ENCODE assay signal across 15 cellular contexts in genomic region chr14:22835505-22835904, GRCh38. TPM values are rescaled to one million over a fixed set of nuclear protein-coding genes. Genes with fewer than 3 reads are reported as not detected.
A peak's percentile ranks its signal among the peaks of the same experiment; 100 is the strongest.
DNase-seq lines count a peak whose midpoint lies in the region; ATAC-seq and TF ChIP-seq lines count a peak whose summit lies in the region.
"Had no signal": no experiment of that assay in that cellular context is flagged by ENCODE, and none has a peak within 500 bp of the region (broad histone marks: within the 10 kb centered on the region; RNA-seq: fewer than 3 reads in every experiment).

No MANE protein-coding gene starts in this region.

- ATAC-seq in activated B cell treated with CpG ODN at 0.5 μM for 24 hours (ENCODE audit: low read depth), result no peak
- ATAC-seq in GM18873 (IDR thresholded peaks at IDR 0.05; ENCODE audit: low FRiP score, unreplicated experiment), result no peak
- no peak for ATAC-seq in HG02884 (IDR thresholded peaks at IDR 0.05; ENCODE audit: unreplicated experiment)
- ATAC-seq in left colon, result no peak

- no peak overlapping the region for H3K27ac Mint-ChIP-seq in activated B cell treated with CpG ODN at 0.5 μM for 24 hours
- H3K27ac Mint-ChIP-seq in glutamatergic neuron (ENCODE audit: unreplicated experiment), result peak overlapping the region; percentile 98
- H3K27ac Mint-ChIP-seq: activated CD4-positive, alpha-beta memory T cell treated with anti-CD3 and anti-CD28 coated beads, Interleukin-2, amount 10 ng/mL, durations not matched to agents 7 days and 5 days; T-helper 2 cell treated with Interferon-gamma antibody and Interleukin-4, amounts not matched to agents 5 μg/mL and 100 μg/mL, for 36 hours had no signal

- intact Hi-C loops in activated B cell treated with CpG ODN at 0.5 μM for 24 hours (cut with micrococcal nuclease) (no loop called here), left colon (cut with DNase I, micrococcal nuclease) (no loop called here)

- H3K4me1 ChIP-seq in ES-I3 (ENCODE audit: insufficient read depth, low read length), result peaks cover 19% of the 10 kb centered on the region
- peaks cover 25% of the 10 kb centered on the region for H3K4me1 ChIP-seq in skeletal muscle satellite cell (ENCODE audit: control insufficient read depth, insufficient read depth, low read length)

- H3K4me1 Mint-ChIP-seq in activated B cell treated with CpG ODN at 0.5 μM for 24 hours, result peaks cover 23% of the 10 kb centered on the region
- H3K4me1 Mint-ChIP-seq in glutamatergic neuron (ENCODE audit: low read depth, unreplicated experiment), result peaks cover 16% of the 10 kb centered on the region

- H3K4me3 ChIP-seq in skeletal muscle satellite cell (ENCODE audit: low read length), result no peak overlapping the region

- no peak for TF ChIP-seq CTCF in activated B cell treated with CpG ODN at 0.5 μM for 24 hours (IDR thresholded peaks at IDR 0.05)
- TF ChIP-seq CTCF in glutamatergic neuron (IDR thresholded peaks at IDR 0.05; ENCODE audit: partially characterized antibody, unreplicated experiment), result no peak

- H3K9me3 Mint-ChIP-seq in activated B cell treated with CpG ODN at 0.5 μM for 24 hours (no peaks in the 10 kb centered on the region), glutamatergic neuron (ENCODE audit: unreplicated experiment) (peaks cover 15% of the 10 kb centered on the region)
- H3K9me3 Mint-ChIP-seq: activated CD4-positive, alpha-beta memory T cell treated with anti-CD3 and anti-CD28 coated beads, Interleukin-2, amount 10 ng/mL, durations not matched to agents 7 days and 5 days; T-helper 2 cell treated with Interferon-gamma antibody and Interleukin-4, amounts not matched to agents 5 μg/mL and 100 μg/mL, for 36 hours had no signal

- peak overlapping the region; percentile 88 for H3K4me3 Mint-ChIP-seq in activated B cell treated with CpG ODN at 0.5 μM for 24 hours
- H3K4me3 Mint-ChIP-seq in glutamatergic neuron (ENCODE audit: unreplicated experiment), result peak overlapping the region; percentile 97
- H3K4me3 Mint-ChIP-seq: activated CD4-positive, alpha-beta memory T cell treated with anti-CD3 and anti-CD28 coated beads, Interleukin-2, amount 10 ng/mL, durations not matched to agents 7 days and 5 days; T-helper 2 cell treated with Interferon-gamma antibody and Interleukin-4, amounts not matched to agents 5 μg/mL and 100 μg/mL, for 36 hours had no signal

- no peaks in the 10 kb centered on the region for H3K9me3 ChIP-seq in ES-I3 (ENCODE audit: control insufficient read depth, insufficient read depth, low read length)
- H3K9me3 ChIP-seq in skeletal muscle satellite cell (replicated peaks; ENCODE audit: low read length), result no peaks in the 10 kb centered on the region
- H3K9me3 ChIP-seq: BLaER1 had no signal

- CTCF ChIA-PET in activated B cell treated with CpG ODN at 0.5 μM for 24 hours (lab: Charles Lee), result interaction anchor here (2.0 to 4.2 kb wide), 3 partner anchors 13 to 265 kb away, joined by 7 to 17 read pairs (median 10); no protein-coding TSS in a partner anchor

- H3K9ac ChIP-seq in ES-I3 (ENCODE audit: low read depth, low read length) (0 out of 2 replicates have a peak overlapping the region, but pooled peaks have one; percentile 92), skeletal muscle satellite cell (ENCODE audit: low read depth, low read length) (peak overlapping the region; percentile 99)
- H3K9ac ChIP-seq: BLaER1 had no signal

- DNase-seq in activated B cell treated with CpG ODN at 0.5 μM for 24 hours, result no peak
- DNase-seq in glutamatergic neuron, result no peak
- no peak for DNase-seq in stimulated activated naive CD4-positive, alpha-beta T cell treated with Interleukin-2 at 50 U/mL for 16 hours (lab: John Stamatoyannopoulos, UW)
- DNase-seq in left colon, result no peak
- DNase-seq: activated CD4-positive, alpha-beta memory T cell treated with anti-CD3 and anti-CD28 coated beads, Interleukin-2, amount 10 ng/mL, durations not matched to agents 7 days and 5 days; MM.1S; PC-9; stimulated activated CD4-positive, alpha-beta T cell treated with anti-CD3 and anti-CD28 coated beads, Interleukin-15, amount 100 ng/mL, for 24 hours; stimulated activated CD8-positive, alpha-beta memory T cell treated with anti-CD3 and anti-CD28 coated beads, Interleukin-4, amount 100 ng/mL, for 48 hours had no signal

- H3K4me2 ChIP-seq in skeletal muscle satellite cell (ENCODE audit: low read length), result peak overlapping the region; percentile 95

- H3K27me3 ChIP-seq in skeletal muscle satellite cell (ENCODE audit: control insufficient read depth, insufficient read depth, low read length), result no peaks in the 10 kb centered on the region

- H3K36me3 Mint-ChIP-seq in activated B cell treated with CpG ODN at 0.5 μM for 24 hours (ENCODE audit: low read depth), result peaks cover 42% of the 10 kb centered on the region
- no peaks in the 10 kb centered on the region for H3K36me3 Mint-ChIP-seq in glutamatergic neuron (ENCODE audit: unreplicated experiment)

- POLR2A ChIA-PET in activated B cell treated with CpG ODN at 0.5 μM for 24 hours (lab: Charles Lee), result interaction anchor here (0.7 to 4.7 kb wide), 6 partner anchors 12 to 75 kb away, joined by 3 to 33 read pairs (median 8); partner anchors contain the start of gene OXA1L

- H3K27me3 Mint-ChIP-seq in activated B cell treated with CpG ODN at 0.5 μM for 24 hours (peaks cover 2% of the 10 kb centered on the region), glutamatergic neuron (ENCODE audit: unreplicated experiment) (peaks cover 10% of the 10 kb centered on the region)

- H3K36me3 ChIP-seq in ES-I3 (ENCODE audit: insufficient read depth, low read length) (0 out of 2 replicates have a peak, but pooled peaks cover 9% of the 10 kb centered on the region), skeletal muscle satellite cell (ENCODE audit: insufficient read depth, low read length) (peaks cover 36% of the 10 kb centered on the region)

RNA-seq across cellular contexts. Expression of gene MMP14, which starts 0.9 kb away (rescaled TPM):
- total RNA-seq in activated B cell treated with CpG ODN at 0.5 μM for 24 hours, result 3.4 and 4.1 TPM in 2 replicates
- total RNA-seq in glutamatergic neuron (ENCODE audit: unreplicated experiment), result 162 TPM
- 260 and 382 TPM in 2 replicates for total RNA-seq in skeletal muscle satellite cell (2012; rRNA removed)
- 100 to 1,000 TPM in 1 of 2 donors, 10 to 100 TPM in 1; 83.0 to 101 TPM for total RNA-seq in left colon

RNA-seq across cellular contexts. Expression of gene MRPL52, which starts 5.8 kb away (rescaled TPM):
- total RNA-seq in activated B cell treated with CpG ODN at 0.5 μM for 24 hours, result 142 and 150 TPM in 2 replicates
- total RNA-seq in glutamatergic neuron (ENCODE audit: unreplicated experiment), result 67.9 TPM
- 51.3 and 68.4 TPM in 2 replicates for total RNA-seq in skeletal muscle satellite cell (2012; rRNA removed)
- 10 to 100 TPM; 64.5 to 81.0 TPM for total RNA-seq in left colon

RNA-seq across cellular contexts. Expression of gene SLC7A7, which starts 20.3 kb away (rescaled TPM):
- total RNA-seq in activated B cell treated with CpG ODN at 0.5 μM for 24 hours (30.8 and 33.7 TPM in 2 replicates), glutamatergic neuron (ENCODE audit: unreplicated experiment) (1.7 TPM), left colon (10 to 100 TPM in 1 of 2 donors, 1 to 10 TPM in 1; 8.4 to 17.4 TPM)
- total RNA-seq in skeletal muscle satellite cell (2012; rRNA removed), result 1.0 and 2.2 TPM in 2 replicates

RNA-seq across cellular contexts. Expression of gene LRP10, which starts 36.0 kb away (rescaled TPM):
- 83.2 and 83.3 TPM in 2 replicates for total RNA-seq in activated B cell treated with CpG ODN at 0.5 μM for 24 hours
- 15.1 TPM for total RNA-seq in glutamatergic neuron (ENCODE audit: unreplicated experiment)
- total RNA-seq in skeletal muscle satellite cell (2012; rRNA removed), result 66.2 and 69.0 TPM in 2 replicates
- total RNA-seq in left colon, result 100 to 1,000 TPM; 263 to 308 TPM

RNA-seq across cellular contexts. Expression of gene REM2, which starts 47.5 kb away (rescaled TPM):
- total RNA-seq in activated B cell treated with CpG ODN at 0.5 μM for 24 hours (0.71 and 1.4 TPM in 2 replicates), glutamatergic neuron (ENCODE audit: unreplicated experiment) (73.2 TPM), left colon (under 1 TPM; 0.58 to 0.64 TPM)
- total RNA-seq in skeletal muscle satellite cell (2012; rRNA removed), result 0.22 and 0.25 TPM in 2 replicates

Comparison
In these comparisons a context has a peak if more than half of its experiments do, and no peak if none do; other contexts are left out.
1. RNA of gene MMP14, which starts 0.9 kb away (total RNA-seq): 162 TPM in glutamatergic neuron (single experiment) and 83.0 to 101 TPM in left colon; 3.4 to 4.1 TPM in activated B cell treated with CpG ODN at 0.5 μM for 24 hours; every median in the first group is over 10 times any median in the second.